Comparison of ENCODE assay signal across 8 cellular contexts in the genomic region with DNA sequence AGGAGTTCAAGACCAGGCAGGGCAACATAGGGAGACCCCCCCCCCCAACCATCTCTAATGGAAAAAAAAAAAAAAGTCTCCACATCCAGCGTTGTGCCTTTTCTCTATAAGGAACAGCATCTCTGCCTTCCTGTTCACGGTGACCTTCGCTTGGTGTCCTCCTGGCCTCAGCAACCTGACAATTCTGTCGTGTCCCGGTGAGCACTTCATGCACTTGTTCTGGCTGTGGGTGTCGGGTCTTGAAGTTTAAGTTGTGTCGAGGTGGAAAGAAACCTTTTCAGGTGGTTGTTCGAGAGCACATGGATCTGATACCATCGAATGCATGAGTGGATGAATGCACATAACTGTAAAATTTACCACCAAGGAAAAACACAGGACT. TPM values are rescaled to one million over a fixed set of nuclear protein-coding genes. Genes with fewer than 3 reads are reported as not detected.
DNase-seq lines count a peak whose midpoint lies in the region; ATAC-seq and TF ChIP-seq lines count a peak whose summit lies in the region.

No MANE protein-coding gene starts in this region.

- peaks cover 0 to 64% (median 27%) of the 10 kb centered on the region in 3 donors for H3K9me3 ChIP-seq in esophagus squamous epithelium

- intact Hi-C loops in esophagus squamous epithelium (cut with DNase I), result no loop called here

- no peak for TF ChIP-seq POLR2A in esophagus squamous epithelium (IDR thresholded peaks at IDR 0.05)

- H3K27ac ChIP-seq in esophagus squamous epithelium, result peak overlapping the region; percentile 86 to 95 (median 92)

- WGBS in esophagus squamous epithelium, 2 donors, result 50 to 77% methylated on average over 5 to 6 of the region's 9 CpGs

- ATAC-seq in GM19023 (IDR thresholded peaks at IDR 0.05; ENCODE audit: unreplicated experiment), result no peak
- ATAC-seq in HG02798 (IDR thresholded peaks at IDR 0.05; ENCODE audit: poor library complexity, unreplicated experiment), result no peak

- H3K4me1 ChIP-seq in esophagus squamous epithelium, result peaks cover 0 to 20% (median 8%) of the 10 kb centered on the region in 3 donors

- H3K36me3 ChIP-seq in esophagus squamous epithelium, result peaks cover 0 to 25% (median 0%) of the 10 kb centered on the region in 3 donors

- H3K4me3 ChIP-seq in GM12865 (ENCODE audit: low read depth, low read length) (peak overlapping the region; percentile 68), esophagus squamous epithelium (peak overlapping the region; percentile 72 to 89 (median 83)), retinal pigment epithelial cell (ENCODE audit: low read length) (peak overlapping the region; percentile 74)

- no peak for TF ChIP-seq CTCF in GM12865 (IDR thresholded peaks at IDR 0.05; ENCODE audit: insufficient read depth, low read depth, low read length, missing control alignments)
- TF ChIP-seq CTCF in esophagus squamous epithelium (IDR thresholded peaks at IDR 0.05), result no peak
- no peak for TF ChIP-seq CTCF in retinal pigment epithelial cell (conservative IDR thresholded peaks at IDR 0.05; ENCODE audit: low read depth, low read length)

- DNase-seq in GM12865 (ENCODE audit: low read depth) (no peak), SK-N-DZ (ENCODE audit: low spot score) (peak; percentile 13), esophagus squamous epithelium (lab: John Stamatoyannopoulos, UW) (no peak), retinal pigment epithelial cell (ENCODE audit: low read depth) (no peak), NCI-H1436 treated with DMSO at 0.1 percent for 48 hours (lab: John Stamatoyannopoulos, UW) (no peak), pons (ENCODE audit: low spot score) (no peak)

- no peaks in the 10 kb centered on the region for H3K27me3 ChIP-seq in esophagus squamous epithelium

RNA-seq across cellular contexts. Expression of gene ZNF559, which starts 0.6 kb away (rescaled TPM):
- 24.1 and 33.1 TPM in 2 replicates for polyA plus RNA-seq in SK-N-DZ (2014; cell fraction: cytosol; rRNA removed)
- 38.5 and 45.2 TPM in 2 replicates for polyA plus RNA-seq in SK-N-DZ (2014; cell fraction: nucleus; rRNA removed)
- 10 to 100 TPM in 1 of 4 donors, 1 to 10 TPM in 3; 4.2 to 10.9 (median 7.0) TPM for total RNA-seq in esophagus squamous epithelium

RNA-seq across cellular contexts. Expression of gene ZNF699, which starts 14.9 kb away (rescaled TPM):
- polyA plus RNA-seq in SK-N-DZ (2014; cell fraction: cytosol; rRNA removed), result 5.3 and 7.3 TPM in 2 replicates
- polyA plus RNA-seq in SK-N-DZ (2014; cell fraction: nucleus; rRNA removed), result 3.2 and 9.0 TPM in 2 replicates
- 10 to 100 TPM in 1 of 4 donors, 1 to 10 TPM in 3; 4.3 to 17.7 (median 4.5) TPM for total RNA-seq in esophagus squamous epithelium

RNA-seq across cellular contexts. Expression of gene ZNF177, which starts 38.2 kb away (rescaled TPM):
- 4.0 and 5.2 TPM in 2 replicates for polyA plus RNA-seq in SK-N-DZ (2014; cell fraction: cytosol; rRNA removed)
- polyA plus RNA-seq in SK-N-DZ (2014; cell fraction: nucleus; rRNA removed), result 10.2 and 16.7 TPM in 2 replicates
- 1 to 10 TPM in 1 of 4 donors, under 1 TPM in 2, not detected in 1; 0.26 to 3.1 (median 0.44) TPM for total RNA-seq in esophagus squamous epithelium
